1 cellular context compared by ENCODE assay signal in the genomic region with DNA sequence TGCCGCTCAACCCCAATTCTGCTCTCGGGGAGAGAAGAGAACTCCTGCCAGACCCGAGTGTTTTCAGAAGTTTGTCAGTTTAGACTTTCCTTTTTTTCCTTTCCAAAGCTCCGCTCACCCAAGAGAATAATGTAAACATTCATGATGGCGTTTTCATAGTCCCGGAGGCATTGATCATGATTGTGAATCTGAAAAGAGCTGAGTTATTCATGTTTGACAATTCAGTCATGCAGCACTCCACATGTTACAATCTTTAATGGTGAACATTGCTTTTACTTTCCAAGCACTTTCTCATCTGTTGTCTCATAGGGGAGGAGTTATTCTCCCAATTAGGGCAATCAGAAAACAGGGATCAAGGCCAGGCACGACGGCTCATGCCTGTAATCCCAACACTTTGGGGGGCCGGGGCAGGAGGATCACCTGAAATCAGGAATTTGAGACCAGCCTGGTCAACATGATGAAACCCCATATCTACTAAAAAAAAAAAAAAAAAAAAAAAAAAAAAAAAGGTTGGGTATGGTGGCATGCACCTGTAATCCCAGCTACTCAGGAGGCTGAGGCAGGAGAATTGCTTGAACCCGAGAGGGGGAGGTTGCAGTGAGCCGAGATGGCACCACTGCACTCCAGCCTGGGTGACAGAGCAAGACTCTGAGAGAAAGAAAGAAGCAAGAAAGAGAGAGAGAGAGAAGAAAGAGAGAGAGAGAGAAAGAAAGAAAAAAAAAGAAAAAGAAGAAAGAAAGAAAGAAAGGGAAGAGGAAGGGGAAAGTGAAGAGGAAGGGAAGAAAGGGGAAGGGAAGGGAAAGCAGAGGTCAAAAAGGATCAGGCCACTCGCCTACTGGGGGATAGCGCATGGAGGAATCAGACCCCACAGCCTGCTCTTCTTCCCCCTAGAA.
TF ChIP-seq lines count a peak whose summit lies in the region.

No MANE protein-coding gene starts in this region.

TF ChIP-seq in GM23338, 12 proteins besides CTCF, POLR2A, EP300 and RAD21 (continued from another document):
- TF ChIP-seq, protein P1, sequence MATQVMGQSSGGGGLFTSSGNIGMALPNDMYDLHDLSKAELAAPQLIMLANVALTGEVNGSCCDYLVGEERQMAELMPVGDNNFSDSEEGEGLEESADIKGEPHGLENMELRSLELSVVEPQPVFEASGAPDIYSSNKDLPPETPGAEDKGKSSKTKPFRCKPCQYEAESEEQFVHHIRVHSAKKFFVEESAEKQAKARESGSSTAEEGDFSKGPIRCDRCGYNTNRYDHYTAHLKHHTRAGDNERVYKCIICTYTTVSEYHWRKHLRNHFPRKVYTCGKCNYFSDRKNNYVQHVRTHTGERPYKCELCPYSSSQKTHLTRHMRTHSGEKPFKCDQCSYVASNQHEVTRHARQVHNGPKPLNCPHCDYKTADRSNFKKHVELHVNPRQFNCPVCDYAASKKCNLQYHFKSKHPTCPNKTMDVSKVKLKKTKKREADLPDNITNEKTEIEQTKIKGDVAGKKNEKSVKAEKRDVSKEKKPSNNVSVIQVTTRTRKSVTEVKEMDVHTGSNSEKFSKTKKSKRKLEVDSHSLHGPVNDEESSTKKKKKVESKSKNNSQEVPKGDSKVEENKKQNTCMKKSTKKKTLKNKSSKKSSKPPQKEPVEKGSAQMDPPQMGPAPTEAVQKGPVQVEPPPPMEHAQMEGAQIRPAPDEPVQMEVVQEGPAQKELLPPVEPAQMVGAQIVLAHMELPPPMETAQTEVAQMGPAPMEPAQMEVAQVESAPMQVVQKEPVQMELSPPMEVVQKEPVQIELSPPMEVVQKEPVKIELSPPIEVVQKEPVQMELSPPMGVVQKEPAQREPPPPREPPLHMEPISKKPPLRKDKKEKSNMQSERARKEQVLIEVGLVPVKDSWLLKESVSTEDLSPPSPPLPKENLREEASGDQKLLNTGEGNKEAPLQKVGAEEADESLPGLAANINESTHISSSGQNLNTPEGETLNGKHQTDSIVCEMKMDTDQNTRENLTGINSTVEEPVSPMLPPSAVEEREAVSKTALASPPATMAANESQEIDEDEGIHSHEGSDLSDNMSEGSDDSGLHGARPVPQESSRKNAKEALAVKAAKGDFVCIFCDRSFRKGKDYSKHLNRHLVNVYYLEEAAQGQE (IDR thresholded peaks at IDR 0.05; ENCODE audit: unreplicated experiment) = no peak
- TF ChIP-seq NANOG (IDR thresholded peaks at IDR 0.05; ENCODE audit: borderline replicate concordance) (no peak), EZH2 (IDR thresholded peaks at IDR 0.05; ENCODE audit: low read depth, unreplicated experiment) (no peak), EZH2phosphoT487 (IDR thresholded peaks at IDR 0.05; ENCODE audit: unreplicated experiment) (no peak), ZNF114 (CRISPR knock-in tag; IDR thresholded peaks at IDR 0.05) (no peak), JUNB (IDR thresholded peaks at IDR 0.05; ENCODE audit: unreplicated experiment) (no peak), POLR2AphosphoS5 (IDR thresholded peaks at IDR 0.05; ENCODE audit: low read depth) (no peak), CREB1 (CRISPR knock-in tag; IDR thresholded peaks at IDR 0.05; ENCODE audit: low read depth) (no peak), STAT1 (IDR thresholded peaks at IDR 0.05; ENCODE audit: unreplicated experiment) (no peak)
- TF ChIP-seq, protein P2, sequence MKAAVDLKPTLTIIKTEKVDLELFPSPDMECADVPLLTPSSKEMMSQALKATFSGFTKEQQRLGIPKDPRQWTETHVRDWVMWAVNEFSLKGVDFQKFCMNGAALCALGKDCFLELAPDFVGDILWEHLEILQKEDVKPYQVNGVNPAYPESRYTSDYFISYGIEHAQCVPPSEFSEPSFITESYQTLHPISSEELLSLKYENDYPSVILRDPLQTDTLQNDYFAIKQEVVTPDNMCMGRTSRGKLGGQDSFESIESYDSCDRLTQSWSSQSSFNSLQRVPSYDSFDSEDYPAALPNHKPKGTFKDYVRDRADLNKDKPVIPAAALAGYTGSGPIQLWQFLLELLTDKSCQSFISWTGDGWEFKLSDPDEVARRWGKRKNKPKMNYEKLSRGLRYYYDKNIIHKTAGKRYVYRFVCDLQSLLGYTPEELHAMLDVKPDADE (IDR thresholded peaks at IDR 0.05) = no peak
TF ChIP-seq in GM23338: peak in this region for 0.
